In genomic region chrX:1928805-1929204, GRCh38 we compare ENCODE assay signal across 2 cellular contexts.
TF ChIP-seq lines count a peak whose summit lies in the region.

No MANE protein-coding gene starts in this region.

TF ChIP-seq in GM23338, 12 proteins besides CTCF, POLR2A, EP300 and RAD21:
- no peak for TF ChIP-seq NANOG (IDR thresholded peaks at IDR 0.05; ENCODE audit: borderline replicate concordance)
- TF ChIP-seq ZNF331 (CRISPR knock-in tag; IDR thresholded peaks at IDR 0.05; ENCODE audit: low read depth) = no peak
- TF ChIP-seq ZNF462 (CRISPR knock-in tag; IDR thresholded peaks at IDR 0.05) = no peak
- TF ChIP-seq ETS1 (IDR thresholded peaks at IDR 0.05) = no peak
- no peak for TF ChIP-seq STAT1 (IDR thresholded peaks at IDR 0.05; ENCODE audit: unreplicated experiment)
- TF ChIP-seq ZNF114 (CRISPR knock-in tag; IDR thresholded peaks at IDR 0.05) = no peak
- no peak for TF ChIP-seq CREB1 (CRISPR knock-in tag; IDR thresholded peaks at IDR 0.05; ENCODE audit: low read depth)
- TF ChIP-seq REST (IDR thresholded peaks at IDR 0.05; ENCODE audit: unreplicated experiment) = no peak
- TF ChIP-seq POLR2AphosphoS5 (IDR thresholded peaks at IDR 0.05; ENCODE audit: low read depth) = no peak
- TF ChIP-seq EZH2phosphoT487 (IDR thresholded peaks at IDR 0.05; ENCODE audit: unreplicated experiment) = no peak
- TF ChIP-seq EZH2 (IDR thresholded peaks at IDR 0.05; ENCODE audit: low read depth, unreplicated experiment) = no peak
- TF ChIP-seq JUNB (IDR thresholded peaks at IDR 0.05; ENCODE audit: unreplicated experiment) = no peak
TF ChIP-seq in GM23338: peak in this region for 0.

TF ChIP-seq in H1, 55 proteins besides CTCF, POLR2A, EP300 and RAD21:
- TF ChIP-seq BACH1 (IDR thresholded peaks at IDR 0.05; ENCODE audit: low read length) (no peak), KDM1A (IDR thresholded peaks at IDR 0.05; ENCODE audit: borderline replicate concordance, low read length) (no peak), TEAD4 (IDR thresholded peaks at IDR 0.05; ENCODE audit: low read depth, low read length) (peak; percentile 39; the same call in 1 of the 2 replicates), HDAC2 (IDR thresholded peaks at IDR 0.05; ENCODE audit: borderline replicate concordance in 1 of 2, low read depth in 2 of 2, low read length in 2 of 2) (peak in 1 of 2 experiments; percentile 61; a peak in 1 of 4 replicates), ASH2L (IDR thresholded peaks at IDR 0.05; ENCODE audit: low read length) (no peak), MAFK (IDR thresholded peaks at IDR 0.05; ENCODE audit: low read depth, low read length) (no peak), GABPA (IDR thresholded peaks at IDR 0.05; ENCODE audit: borderline replicate concordance, insufficient read depth, low read length) (no peak)
